In genomic region chr9:6759114-6759977, GRCh38 we compare ENCODE assay signal across 8 cellular contexts. TPM values are rescaled to one million over a fixed set of nuclear protein-coding genes. Genes with fewer than 3 reads are reported as not detected.
A peak's percentile ranks its signal among the peaks of the same experiment; 100 is the strongest.
DNase-seq lines count a peak whose midpoint lies in the region; ATAC-seq and TF ChIP-seq lines count a peak whose summit lies in the region.

No MANE protein-coding gene starts in this region.

- peak overlapping the region; percentile 96 for H3K4me3 Mint-ChIP-seq in HFFc6

- peaks cover 24% of the 10 kb centered on the region for H3K4me1 Mint-ChIP-seq in HFFc6 (ENCODE audit: low read depth)

- no peak for ATAC-seq in GM19397 (IDR thresholded peaks at IDR 0.05; ENCODE audit: unreplicated experiment)

- peak overlapping the region; percentile 99 for H3K27ac Mint-ChIP-seq in HFFc6

- no peaks in the 10 kb centered on the region for H3K9me3 Mint-ChIP-seq in HFFc6

- H3K36me3 Mint-ChIP-seq in HFFc6 (ENCODE audit: low read depth): peaks cover 4% of the 10 kb centered on the region; the same call in 1 of the 2 replicates

- DNase-seq in NCI-H748 (lab: John Stamatoyannopoulos, UW; ENCODE audit: unreplicated experiment): peak; percentile 51
- DNase-seq in NCI-H748 treated with DMSO at 0.1 percent for 48 hours (lab: John Stamatoyannopoulos, UW): no peak
- DNase-seq in HFFc6: peak; percentile 93
- DNase-seq in NCI-H69 (lab: John Stamatoyannopoulos, UW): peak; percentile 69
- DNase-seq in activated T-cell treated with anti-CD3 and anti-CD28 coated beads, Interleukin-2, amount 50 U/mL, for 48 hours: peak; percentile 45 to 46
- peak; percentile 89 for DNase-seq in fibroblast of villous mesenchyme (ENCODE audit: low read depth)
- DNase-seq in retinal pigment epithelial cell (ENCODE audit: low read depth): peak; percentile 68

- H3K4me3 ChIP-seq in fibroblast of villous mesenchyme (ENCODE audit: low read depth, low read length): peak overlapping the region; percentile 97
- H3K4me3 ChIP-seq in retinal pigment epithelial cell (ENCODE audit: low read length): peak overlapping the region; percentile 87

- H3K27me3 Mint-ChIP-seq in HFFc6 (ENCODE audit: insufficient read depth): peaks cover 2% of the 10 kb centered on the region; the same call in 1 of the 2 replicates

- no peak for TF ChIP-seq CTCF in HFFc6 (IDR thresholded peaks at IDR 0.05)
- no peak for TF ChIP-seq CTCF in fibroblast of villous mesenchyme (IDR thresholded peaks at IDR 0.05; ENCODE audit: insufficient read depth, low read depth, low read length)
- no peak for TF ChIP-seq CTCF in retinal pigment epithelial cell (conservative IDR thresholded peaks at IDR 0.05; ENCODE audit: low read depth, low read length)

RNA-seq across cellular contexts. Expression of gene KDM4C, which starts 1.6 kb away (rescaled TPM):
- total RNA-seq in HFFc6 (2021; fragmentation: NEBNext Ultra II Directional; extraction: Animal tissue kit (Norgen Biotek cat#: 25700)): 10 to 100 TPM in 5 of 6 experiments, 1 to 10 TPM in 1; 9.1 to 12.0 (median 11.1) TPM
- 26.7 and 31.1 TPM in 2 replicates for total RNA-seq in fibroblast of villous mesenchyme
